ENCODE assay signal across 1 cellular context in genomic region chr17:50043290-50044148, GRCh38.
A peak's percentile ranks its signal among the peaks of the same experiment; 100 is the strongest.
TF ChIP-seq lines count a peak whose summit lies in the region.

No MANE protein-coding gene starts in this region.

TF ChIP-seq in Ishikawa, 13 proteins besides CTCF, POLR2A, EP300 and RAD21:
- TF ChIP-seq ZBTB7A (IDR thresholded peaks at IDR 0.05; ENCODE audit: low read depth) = peak; percentile 73
- peak; percentile 83 for TF ChIP-seq TEAD4 (IDR thresholded peaks at IDR 0.05)
- 0 out of 2 replicates have a peak, but pooled peaks have one; percentile 6 for TF ChIP-seq YY1 (IDR thresholded peaks at IDR 0.05; ENCODE audit: low read depth)
- peak; percentile 49 for TF ChIP-seq TCF12 (IDR thresholded peaks at IDR 0.05; ENCODE audit: low read depth)
- TF ChIP-seq MAX (IDR thresholded peaks at IDR 0.05) = no peak; the same call in 1 of the 2 replicates
- TF ChIP-seq NFIC (IDR thresholded peaks at IDR 0.05) = peak; percentile 83
- TF ChIP-seq REST (IDR thresholded peaks at IDR 0.05; ENCODE audit: low read depth) = no peak
- no peak for TF ChIP-seq CEBPB (IDR thresholded peaks at IDR 0.05)
- TF ChIP-seq CREB1 (IDR thresholded peaks at IDR 0.05; ENCODE audit: low read depth) = no peak
- no peak for TF ChIP-seq FOXM1 (IDR thresholded peaks at IDR 0.05; ENCODE audit: borderline replicate concordance, low read depth)
- TF ChIP-seq EGR1 (IDR thresholded peaks at IDR 0.05) = 0 out of 2 replicates have a peak, but pooled peaks have one; percentile 35
- 0 out of 2 replicates have a peak, but pooled peaks have one; percentile 21 for TF ChIP-seq USF1 (IDR thresholded peaks at IDR 0.05)
- no peak for TF ChIP-seq TAF1 (IDR thresholded peaks at IDR 0.05; ENCODE audit: low read depth)
